In the genomic region with DNA sequence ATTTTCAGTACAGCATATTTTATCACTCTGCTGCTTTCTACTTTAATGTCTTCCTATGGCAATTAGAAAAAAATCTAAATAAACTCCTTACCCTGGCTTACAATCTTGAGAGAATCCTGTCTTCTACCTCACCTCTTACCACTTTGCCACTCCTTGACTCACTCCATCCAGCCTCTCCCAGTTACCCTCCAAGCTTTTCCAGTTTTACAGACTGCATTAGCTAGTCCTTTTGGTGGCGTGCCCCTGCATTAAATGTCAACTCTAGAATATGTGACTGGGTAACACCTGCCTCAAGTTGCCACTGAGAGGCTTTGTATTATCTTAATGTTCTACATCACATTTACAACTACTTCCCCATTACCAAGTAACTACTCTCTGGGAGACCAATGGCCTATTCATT, we compare ENCODE assay signal across 20 cellular contexts.
"Had no signal": no experiment of that assay in that cellular context is flagged by ENCODE, and none has a peak within 500 bp of the region (broad histone marks: within the 10 kb centered on the region; RNA-seq: fewer than 3 reads in every experiment).

No MANE protein-coding gene starts in this region.

- H3K4me1 ChIP-seq: colonic mucosa, heart right ventricle, neural progenitor cell had no signal

- DNase-seq: activated CD4-positive, alpha-beta memory T cell treated with anti-CD3 and anti-CD28 coated beads, Interleukin-2, amount 10 ng/mL, durations not matched to agents 7 days and 5 days; activated CD4-positive, alpha-beta T cell treated with anti-CD3 and anti-CD28 coated beads for 48 hours; activated CD4-positive, CD25-positive, alpha-beta regulatory T cell; activated naive CD8-positive, alpha-beta T cell treated with anti-CD3 and anti-CD28 coated beads, Interleukin-2, amount 10 ng/mL, durations not matched to agents 7 days and 5 days; amygdala; colonic mucosa; dorsolateral prefrontal cortex; heart right ventricle; kidney; lower lobe of right lung; naive thymus-derived CD4-positive, alpha-beta T cell; posterior cingulate gyrus; small intestine; stimulated activated CD4-positive, alpha-beta T cell treated with anti-CD3 and anti-CD28 coated beads, Interleukin-2, amount 100 ng/mL, for 24 hours; upper lobe of left lung had no signal

- H3K4me3 ChIP-seq: colonic mucosa, dorsolateral prefrontal cortex, gastroesophageal sphincter, heart right ventricle, lower lobe of right lung, neural progenitor cell, thoracic aorta, upper lobe of left lung had no signal

- ATAC-seq: gastroesophageal sphincter; heart right ventricle; lower lobe of right lung; naive thymus-derived CD4-positive, alpha-beta T cell; sciatic nerve; stimulated activated memory B cell treated with anti-CD40 and anti-IgM and Interleukin-4, amounts not matched to agents 10 μg/mL and 1 μg/mL and 100 μg/mL, for 72 hours had no signal

- H3K9me3 ChIP-seq: colonic mucosa, gastroesophageal sphincter, heart right ventricle, lower lobe of right lung, thoracic aorta, upper lobe of left lung had no signal

- H3K27ac ChIP-seq: colonic mucosa, dorsolateral prefrontal cortex, heart right ventricle, lower lobe of right lung, neural progenitor cell, thoracic aorta, upper lobe of left lung had no signal

- H3K4me2 ChIP-seq: neural progenitor cell had no signal

- H3K27me3 ChIP-seq: colonic mucosa, dorsolateral prefrontal cortex, gastroesophageal sphincter, heart right ventricle, neural progenitor cell, upper lobe of left lung had no signal

- H3K9ac ChIP-seq: neural progenitor cell had no signal

- H3K36me3 ChIP-seq: colonic mucosa, gastroesophageal sphincter, thoracic aorta had no signal
